ENCODE assay signal across 12 cellular contexts in genomic region chr11:119147604-119148333, GRCh38. TPM values are rescaled to one million over a fixed set of nuclear protein-coding genes. Genes with fewer than 3 reads are reported as not detected.
DNase-seq lines count a peak whose midpoint lies in the region; ATAC-seq and TF ChIP-seq lines count a peak whose summit lies in the region.
"Had no signal": no experiment of that assay in that cellular context is flagged by ENCODE, and none has a peak within 500 bp of the region (broad histone marks: within the 10 kb centered on the region; RNA-seq: fewer than 3 reads in every experiment).

No MANE protein-coding gene starts in this region.

- H3K4me2 ChIP-seq in osteoblast (ENCODE audit: insufficient read depth, low read length) = no peak overlapping the region

- no peaks in the 10 kb centered on the region for H3K79me2 ChIP-seq in osteoblast (ENCODE audit: insufficient read depth, low read length)

- ATAC-seq in HG03460 (IDR thresholded peaks at IDR 0.05; ENCODE audit: unreplicated experiment) = no peak

- no peak overlapping the region for H3K4me3 ChIP-seq in osteoblast (ENCODE audit: insufficient read depth, low read length)

- no peaks in the 10 kb centered on the region for H3K9me3 Mint-ChIP-seq in activated CD4-positive, alpha-beta T cell treated with anti-CD3 and anti-CD28 coated beads, Interleukin-2, amount 10 ng/mL, durations not matched to agents 24 days and 14 days
- H3K9me3 Mint-ChIP-seq in brain (peaks cover 0 to 3% (median 0%) of the 10 kb centered on the region in 5 experiments), CD14-positive monocyte (peaks cover 0 to 23% (median 3%) of the 10 kb centered on the region in 7 donors)

- H4K20me1 ChIP-seq in osteoblast (ENCODE audit: insufficient read depth, low read length) = no peaks in the 10 kb centered on the region

- H3K4me3 Mint-ChIP-seq in activated CD4-positive, alpha-beta T cell treated with anti-CD3 and anti-CD28 coated beads, Interleukin-2, amount 10 ng/mL, durations not matched to agents 24 days and 14 days = peak overlapping the region; percentile 78
- H3K4me3 Mint-ChIP-seq in brain (peak overlapping the region; percentile 80 to 89 (median 87)), CD14-positive monocyte (peak overlapping the region in 1 of 2 donors; percentile 91)

- no peaks in the 10 kb centered on the region for H3K9me3 ChIP-seq in osteoblast (ENCODE audit: low read depth, low read length)

- H3K36me3 ChIP-seq in osteoblast (ENCODE audit: insufficient read depth, low read length) = no peaks in the 10 kb centered on the region

- DNase-seq in activated CD4-positive, alpha-beta T cell treated with anti-CD3 and anti-CD28 coated beads, Interleukin-2, amount 10 ng/mL, durations not matched to agents 24 days and 14 days = no peak
- no peak for DNase-seq in activated CD4-positive, alpha-beta T cell treated with anti-CD3 and anti-CD28 coated beads for 1 hour
- DNase-seq in NCI-H2107 (lab: John Stamatoyannopoulos, UW) = peak; percentile 53
- DNase-seq in osteoblast (ENCODE audit: insufficient read length, low spot score, missing footprints) = peak; percentile 60
- no peak for DNase-seq in CD14-positive monocyte (ENCODE audit: low spot score)
- DNase-seq in stimulated activated CD4-positive, alpha-beta T cell treated with anti-CD3 and anti-CD28 coated beads, Interleukin-2, amount 100 ng/mL, for 48 hours = no peak
- DNase-seq: activated CD4-positive, CD25-positive, alpha-beta regulatory T cell treated with anti-CD3 and anti-CD28 coated beads, Interleukin-2, amount 50 U/mL, for 72 hours; hypothalamus had no signal

- no peak for TF ChIP-seq CTCF in brain (conservative IDR thresholded peaks at IDR 0.05)
- no peak for TF ChIP-seq CTCF in osteoblast (IDR thresholded peaks at IDR 0.05; ENCODE audit: extremely low read depth, low read depth, low read length)
- no peak for TF ChIP-seq CTCF in CD14-positive monocyte (IDR thresholded peaks at IDR 0.05)

- H3K36me3 Mint-ChIP-seq in activated CD4-positive, alpha-beta T cell treated with anti-CD3 and anti-CD28 coated beads, Interleukin-2, amount 10 ng/mL, durations not matched to agents 24 days and 14 days (ENCODE audit: low read depth) = no peaks in the 10 kb centered on the region
- H3K36me3 Mint-ChIP-seq in brain (no peaks in the 10 kb centered on the region), CD14-positive monocyte (peaks cover 0 to 5% of the 10 kb centered on the region in 2 donors)

- no peak overlapping the region for H3K27ac Mint-ChIP-seq in activated CD4-positive, alpha-beta T cell treated with anti-CD3 and anti-CD28 coated beads, Interleukin-2, amount 10 ng/mL, durations not matched to agents 24 days and 14 days
- H3K27ac Mint-ChIP-seq in brain (peak overlapping the region in 2 of 5 experiments; percentile 51 to 71), CD14-positive monocyte (peak overlapping the region in 1 of 7 donors; percentile 63)

- peaks cover 6% of the 10 kb centered on the region for H3K4me1 Mint-ChIP-seq in activated CD4-positive, alpha-beta T cell treated with anti-CD3 and anti-CD28 coated beads, Interleukin-2, amount 10 ng/mL, durations not matched to agents 24 days and 14 days
- H3K4me1 Mint-ChIP-seq in brain (peaks cover 44% of the 10 kb centered on the region), CD14-positive monocyte (peaks cover 35% of the 10 kb centered on the region)

- no peak overlapping the region for H2AFZ ChIP-seq in osteoblast (ENCODE audit: low read length)

- peaks cover 4% of the 10 kb centered on the region for H3K4me1 ChIP-seq in osteoblast (ENCODE audit: insufficient read depth, low read length)

- peaks cover 67% of the 10 kb centered on the region for H3K27me3 Mint-ChIP-seq in activated CD4-positive, alpha-beta T cell treated with anti-CD3 and anti-CD28 coated beads, Interleukin-2, amount 10 ng/mL, durations not matched to agents 24 days and 14 days
- H3K27me3 Mint-ChIP-seq in brain (peaks cover 26% of the 10 kb centered on the region), CD14-positive monocyte (ENCODE audit: low read depth in 3 of 3) (peaks cover 51 to 77% (median 59%) of the 10 kb centered on the region in 3 donors)

- H3K27ac ChIP-seq in osteoblast (ENCODE audit: low read depth, low read length) = no peak overlapping the region

- H3K27me3 ChIP-seq in osteoblast (ENCODE audit: insufficient read depth, low read length) = peaks cover 57% of the 10 kb centered on the region

- intact Hi-C loops in activated CD4-positive, alpha-beta T cell treated with anti-CD3 and anti-CD28 coated beads, Interleukin-2, amount 10 ng/mL, durations not matched to agents 24 days and 14 days (cut with micrococcal nuclease) = loop anchor here (2.0 to 5.0 kb wide), 2 partner anchors 21 to 175 kb away; partner anchors contain the start of gene NLRX1
- intact Hi-C loops in CD14-positive monocyte (cut with micrococcal nuclease) = loop anchor here (10.0 kb wide), 1 partner anchor 47 kb away; no protein-coding TSS in a partner anchor

RNA-seq across cellular contexts. Expression of gene ABCG4, which starts 1.1 kb away (rescaled TPM):
- 0.07 TPM in 1 of 2 replicates, not detected in the other for total RNA-seq in activated CD4-positive, alpha-beta T cell treated with anti-CD3 and anti-CD28 coated beads, Interleukin-2, amount 10 ng/mL, durations not matched to agents 24 days and 14 days
- polyA plus RNA-seq in brain (ENCODE audit: insufficient read depth, low read depth, low replicate concordance) = 2.2 TPM
- total RNA-seq in osteoblast = under 0.01 TPM in 1 of 2 replicates, not detected in the other
- not detected for polyA plus RNA-seq in CD14-positive monocyte

RNA-seq across cellular contexts. Expression of gene NLRX1, which starts 20.8 kb away (rescaled TPM):
- total RNA-seq in activated CD4-positive, alpha-beta T cell treated with anti-CD3 and anti-CD28 coated beads, Interleukin-2, amount 10 ng/mL, durations not matched to agents 24 days and 14 days = 23.3 and 25.0 TPM in 2 replicates
- 11.1 TPM for polyA plus RNA-seq in brain (ENCODE audit: insufficient read depth, low read depth, low replicate concordance)
- total RNA-seq in osteoblast = 24.2 and 29.7 TPM in 2 replicates
- 10 to 100 TPM; 14.2 to 15.5 TPM for polyA plus RNA-seq in CD14-positive monocyte

RNA-seq across cellular contexts. Expression of gene HINFP, which starts 26.4 kb away (rescaled TPM):
- 34.9 and 41.4 TPM in 2 replicates for total RNA-seq in activated CD4-positive, alpha-beta T cell treated with anti-CD3 and anti-CD28 coated beads, Interleukin-2, amount 10 ng/mL, durations not matched to agents 24 days and 14 days
- polyA plus RNA-seq in brain (ENCODE audit: insufficient read depth, low read depth, low replicate concordance) (28.0 TPM), CD14-positive monocyte (1 to 10 TPM; 8.0 to 8.6 TPM)
- total RNA-seq in osteoblast = 20.6 and 22.8 TPM in 2 replicates

RNA-seq across cellular contexts. Expression of gene NHERF4, which starts 37.5 kb away (rescaled TPM):
- total RNA-seq in activated CD4-positive, alpha-beta T cell treated with anti-CD3 and anti-CD28 coated beads, Interleukin-2, amount 10 ng/mL, durations not matched to agents 24 days and 14 days = 0.54 and 0.58 TPM in 2 replicates
- polyA plus RNA-seq in brain (ENCODE audit: insufficient read depth, low read depth, low replicate concordance) (0.49 TPM), CD14-positive monocyte (under 1 TPM in 1 of 2 donors, not detected in 1; 0.09 TPM)
- not detected in 2 replicates for total RNA-seq in osteoblast
- total RNA-seq: endothelial cell of umbilical vein, mononuclear cell had no signal
- polyA plus RNA-seq: endothelial cell of umbilical vein had no signal

RNA-seq across cellular contexts. Expression of gene C2CD2L, which starts 40.6 kb away (rescaled TPM):
- total RNA-seq in activated CD4-positive, alpha-beta T cell treated with anti-CD3 and anti-CD28 coated beads, Interleukin-2, amount 10 ng/mL, durations not matched to agents 24 days and 14 days = 31.5 and 33.5 TPM in 2 replicates
- polyA plus RNA-seq in brain (ENCODE audit: insufficient read depth, low read depth, low replicate concordance) (48.0 TPM), CD14-positive monocyte (1 to 10 TPM; 3.8 to 6.4 TPM)
- 5.0 and 6.2 TPM in 2 replicates for total RNA-seq in osteoblast

Comparison
In these comparisons a context has a peak if more than half of its experiments do, and no peak if none do; other contexts are left out.
1. DNase-seq: peak in NCI-H2107 (single experiment) and osteoblast (single experiment); none in activated CD4-positive, alpha-beta T cell treated with anti-CD3 and anti-CD28 coated beads, Interleukin-2, amount 10 ng/mL, durations not matched to agents 24 days and 14 days (single experiment), activated CD4-positive, alpha-beta T cell treated with anti-CD3 and anti-CD28 coated beads for 1 hour (single experiment), CD14-positive monocyte (single experiment) and stimulated activated CD4-positive, alpha-beta T cell treated with anti-CD3 and anti-CD28 coated beads, Interleukin-2, amount 100 ng/mL, for 48 hours (0 of 2).